In the genomic region with DNA sequence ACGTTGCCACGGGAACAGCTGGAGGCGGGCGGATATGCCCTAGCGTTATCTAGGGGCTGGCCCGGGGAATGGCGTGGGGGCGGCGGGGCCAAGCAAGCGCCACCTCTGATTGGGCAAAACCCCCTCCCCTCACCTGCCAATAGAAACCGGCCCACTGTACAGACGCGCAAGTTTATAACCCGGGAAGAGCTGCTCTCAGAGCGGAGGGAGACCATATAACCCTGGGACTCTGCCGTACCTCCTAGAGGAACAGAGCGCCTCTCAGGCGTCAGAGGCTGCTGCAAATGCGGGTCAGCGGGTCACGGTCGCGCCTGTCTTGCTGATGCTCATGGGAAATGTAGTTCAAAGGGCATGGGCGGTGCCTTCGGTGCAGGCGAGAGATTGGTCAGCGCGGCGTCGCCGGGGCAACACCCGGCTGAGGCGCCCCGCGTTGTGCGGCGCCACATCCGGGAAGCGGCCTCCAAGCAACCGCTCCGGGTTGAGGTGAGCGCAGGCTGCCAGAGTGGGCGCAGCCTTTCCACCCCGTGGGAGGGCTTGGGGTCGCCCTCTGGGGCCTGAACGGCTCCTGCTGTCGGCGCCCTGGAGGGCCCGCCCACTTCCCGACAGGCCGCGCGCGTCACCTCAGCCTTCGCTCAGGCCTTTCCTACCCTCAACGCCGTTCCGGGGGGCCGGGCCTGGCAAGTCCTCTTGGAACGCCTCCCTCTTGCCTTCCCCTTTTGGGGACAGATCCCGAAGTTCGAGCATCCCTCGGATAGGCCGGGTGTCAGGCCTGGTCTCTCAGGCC, we compare ENCODE assay signal across 1 cellular context.
TF ChIP-seq lines count a peak whose summit lies in the region.

Gene ZNF446, plus strand, starts transcription at position 639 of the 784 bp plus-strand sequence. CDS start 867 bp downstream, outside the sequence.

TF ChIP-seq in GM23338, 12 proteins besides CTCF, POLR2A, EP300 and RAD21 (continued from another document):
- no peak for TF ChIP-seq REST (IDR thresholded peaks at IDR 0.05; ENCODE audit: unreplicated experiment)
- no peak for TF ChIP-seq STAT1 (IDR thresholded peaks at IDR 0.05; ENCODE audit: unreplicated experiment)
- TF ChIP-seq ZNF331 (CRISPR knock-in tag; IDR thresholded peaks at IDR 0.05; ENCODE audit: low read depth) = no peak
